ENCODE assay signal across 8 cellular contexts in the genomic region with DNA sequence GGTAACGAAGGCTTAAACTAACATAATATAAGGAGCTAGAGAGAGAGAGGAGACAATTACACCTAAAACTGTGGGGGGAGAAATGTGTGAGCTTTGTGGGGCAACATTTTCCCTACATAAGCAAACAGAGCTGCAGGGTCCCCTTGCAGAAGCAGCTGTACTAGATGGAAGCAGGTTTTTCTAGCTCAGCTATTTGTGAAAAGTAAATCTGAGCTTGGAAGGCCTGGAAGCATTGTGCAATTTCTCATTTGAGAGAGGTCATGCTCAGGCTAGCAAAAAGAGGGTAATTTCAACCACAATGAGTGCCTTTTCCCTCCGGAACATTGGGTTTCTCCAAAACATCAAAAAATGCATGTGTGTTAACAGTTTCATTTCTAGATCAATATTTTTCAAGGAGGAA.
DNase-seq lines count a peak whose midpoint lies in the region; ATAC-seq and TF ChIP-seq lines count a peak whose summit lies in the region.

No MANE protein-coding gene starts in this region.

- no peaks in the 10 kb centered on the region for H4K20me1 ChIP-seq in osteoblast (ENCODE audit: insufficient read depth, low read length)

- H3K4me3 ChIP-seq in osteoblast (ENCODE audit: insufficient read depth, low read length) = no peak overlapping the region

- H3K9me3 ChIP-seq in osteoblast (ENCODE audit: low read depth, low read length) = no peaks in the 10 kb centered on the region

- DNase-seq in NCI-H345 (lab: John Stamatoyannopoulos, UW) (peak; percentile 14), NCI-H345 treated with DMSO at 0.1 percent for 48 hours (lab: John Stamatoyannopoulos, UW; ENCODE audit: unreplicated experiment) (no peak), osteoblast (ENCODE audit: insufficient read length, low spot score, missing footprints) (no peak), NCI-H524 treated with DMSO at 0.1 percent for 48 hours (lab: John Stamatoyannopoulos, UW) (no peak)
- no peak for DNase-seq in stimulated activated CD4-positive, alpha-beta T cell treated with anti-CD3 and anti-CD28 coated beads, Interleukin-4, amount 100 ng/mL, for 4 hours

- no peak for TF ChIP-seq RAD21 in Ishikawa (IDR thresholded peaks at IDR 0.05; ENCODE audit: low read depth)

- peak; percentile 55 for ATAC-seq in esophagus mucosa
- ATAC-seq in GM21825 (IDR thresholded peaks at IDR 0.05; ENCODE audit: unreplicated experiment) = no peak

- TF ChIP-seq CTCF in osteoblast (IDR thresholded peaks at IDR 0.05; ENCODE audit: extremely low read depth, low read depth, low read length) = no peak

- no peaks in the 10 kb centered on the region for H3K36me3 ChIP-seq in osteoblast (ENCODE audit: insufficient read depth, low read length)

- peaks cover 14% of the 10 kb centered on the region for H3K4me1 ChIP-seq in osteoblast (ENCODE audit: insufficient read depth, low read length)

- H3K4me2 ChIP-seq in osteoblast (ENCODE audit: insufficient read depth, low read length) = peak overlapping the region; percentile 1

- H3K27me3 ChIP-seq in osteoblast (ENCODE audit: insufficient read depth, low read length) = no peaks in the 10 kb centered on the region

- H3K27ac ChIP-seq in osteoblast (ENCODE audit: low read depth, low read length) = no peak overlapping the region

- no peak overlapping the region for H2AFZ ChIP-seq in osteoblast (ENCODE audit: low read length)

- no peak for TF ChIP-seq EP300 in Ishikawa (IDR thresholded peaks at IDR 0.05; ENCODE audit: borderline replicate concordance)

- H3K79me2 ChIP-seq in osteoblast (ENCODE audit: insufficient read depth, low read length) = no peaks in the 10 kb centered on the region

TF ChIP-seq in Ishikawa, 13 proteins besides CTCF, POLR2A, EP300 and RAD21:
- TF ChIP-seq YY1 (IDR thresholded peaks at IDR 0.05; ENCODE audit: low read depth) (no peak), MAX (IDR thresholded peaks at IDR 0.05) (no peak), CEBPB (IDR thresholded peaks at IDR 0.05) (peak; percentile 92), ZBTB7A (IDR thresholded peaks at IDR 0.05; ENCODE audit: low read depth) (no peak)
